11 cellular contexts compared by ENCODE assay signal in genomic region chr11:95279921-95280861, GRCh38. TPM values are rescaled to one million over a fixed set of nuclear protein-coding genes. Genes with fewer than 3 reads are reported as not detected.
DNase-seq lines count a peak whose midpoint lies in the region; ATAC-seq, FAIRE-seq and TF ChIP-seq lines count a peak whose summit lies in the region.
"Had no signal": no experiment of that assay in that cellular context is flagged by ENCODE, and none has a peak within 500 bp of the region (broad histone marks: within the 10 kb centered on the region; RNA-seq: fewer than 3 reads in every experiment).

No MANE protein-coding gene starts in this region.

- H3K36me3 ChIP-seq in HUES6 (ENCODE audit: control insufficient read depth, insufficient read depth, low read length): no peaks in the 10 kb centered on the region
- H3K36me3 ChIP-seq in bronchial epithelial cell (ENCODE audit: control insufficient read depth, insufficient read depth, low read length): no peaks in the 10 kb centered on the region
- no peaks in the 10 kb centered on the region for H3K36me3 ChIP-seq in neutrophil
- no peaks in the 10 kb centered on the region for H3K36me3 ChIP-seq in mucosa of descending colon (ENCODE audit: low read depth)
- H3K36me3 ChIP-seq: ovary had no signal

- TF ChIP-seq CTCF in bronchial epithelial cell (IDR thresholded peaks at IDR 0.05; ENCODE audit: insufficient read depth, low read length, severe bottlenecking): no peak
- TF ChIP-seq CTCF in neutrophil (IDR thresholded peaks at IDR 0.05): no peak
- TF ChIP-seq CTCF in mucosa of descending colon (IDR thresholded peaks at IDR 0.05): no peak

- peak overlapping the region; percentile 32 for H3K9ac ChIP-seq in HUES6 (ENCODE audit: low read length)

- peak; percentile 64 for DNase-seq in bronchial epithelial cell (ENCODE audit: low read depth)
- no peak for DNase-seq in HuH-7 (ENCODE audit: low spot score)
- DNase-seq in mucosa of descending colon: no peak
- DNase-seq: OCI-M1; stimulated activated naive CD4-positive, alpha-beta T cell treated with Interleukin-2 at 50 U/mL for 16 hours had no signal

- peak overlapping the region; percentile 19; the same call in 1 of the 2 replicates for H3K4me3 ChIP-seq in HUES6 (ENCODE audit: low read depth, low read length)
- no peak overlapping the region for H3K4me3 ChIP-seq in bronchial epithelial cell (ENCODE audit: low read depth, low read length)
- H3K4me3 ChIP-seq in neutrophil (ENCODE audit: low read depth in 1 of 2, low read length in 1 of 2): peak overlapping the region; percentile 2 to 8
- H3K4me3 ChIP-seq in mucosa of descending colon: no peak overlapping the region
- H3K4me3 ChIP-seq: ovary had no signal

- peak overlapping the region; percentile 32; the same call in 1 of the 2 replicates for H3K27ac ChIP-seq in HUES6 (ENCODE audit: low read depth, low read length)
- peak overlapping the region; percentile 76 for H3K27ac ChIP-seq in neutrophil
- H3K27ac ChIP-seq: ovary had no signal

- ATAC-seq in GM18511 (IDR thresholded peaks at IDR 0.05; ENCODE audit: unreplicated experiment) (peak; percentile 63), HG03439 (IDR thresholded peaks at IDR 0.05; ENCODE audit: unreplicated experiment) (no peak), HG03039 (IDR thresholded peaks at IDR 0.05; ENCODE audit: unreplicated experiment) (no peak), mucosa of descending colon (no peak)

- no peak for FAIRE-seq in bronchial epithelial cell (lab: Jason Lieb, UNC)

- intact Hi-C loops in mucosa of descending colon (cut with DNase I, micrococcal nuclease): no loop called here

- H3K4me1 ChIP-seq in HUES6 (ENCODE audit: control insufficient read depth, insufficient read depth, low read length) (peaks cover 44% of the 10 kb centered on the region), neutrophil (ENCODE audit: control insufficient read depth in 1 of 2, insufficient read depth in 1 of 2, low read depth in 1 of 2, low read length in 1 of 2) (peaks cover 40 to 42% of the 10 kb centered on the region in 2 experiments), mucosa of descending colon (ENCODE audit: low read depth) (no peaks in the 10 kb centered on the region)

- H3K27me3 ChIP-seq in HUES6 (ENCODE audit: control insufficient read depth, insufficient read depth, low read length): no peaks in the 10 kb centered on the region
- H3K27me3 ChIP-seq in bronchial epithelial cell (ENCODE audit: control insufficient read depth, insufficient read depth, low read length): no peaks in the 10 kb centered on the region
- H3K27me3 ChIP-seq in neutrophil: no peaks in the 10 kb centered on the region
- H3K27me3 ChIP-seq: ovary had no signal

- H3K9me3 ChIP-seq in HUES6 (ENCODE audit: control insufficient read depth, insufficient read depth, low read depth, low read length) (no peaks in the 10 kb centered on the region), neutrophil (no peaks in the 10 kb centered on the region), mucosa of descending colon (no peaks in the 10 kb centered on the region)
- H3K9me3 ChIP-seq: ovary had no signal

RNA-seq across cellular contexts. Expression of gene SESN3, which starts 49.2 kb away (rescaled TPM):
- 12.4 and 25.0 TPM in 2 replicates for total RNA-seq in bronchial epithelial cell
- total RNA-seq in mucosa of descending colon: 10 to 100 TPM; 13.8 to 26.1 (median 17.5) TPM

Comparison
In these comparisons a context has a peak if more than half of its experiments do, and no peak if none do; other contexts are left out.
1. H3K4me3 ChIP-seq: peak in HUES6 (single experiment) and neutrophil (2 of 2); none in bronchial epithelial cell (single experiment) and mucosa of descending colon (single experiment).